In the genomic region with DNA sequence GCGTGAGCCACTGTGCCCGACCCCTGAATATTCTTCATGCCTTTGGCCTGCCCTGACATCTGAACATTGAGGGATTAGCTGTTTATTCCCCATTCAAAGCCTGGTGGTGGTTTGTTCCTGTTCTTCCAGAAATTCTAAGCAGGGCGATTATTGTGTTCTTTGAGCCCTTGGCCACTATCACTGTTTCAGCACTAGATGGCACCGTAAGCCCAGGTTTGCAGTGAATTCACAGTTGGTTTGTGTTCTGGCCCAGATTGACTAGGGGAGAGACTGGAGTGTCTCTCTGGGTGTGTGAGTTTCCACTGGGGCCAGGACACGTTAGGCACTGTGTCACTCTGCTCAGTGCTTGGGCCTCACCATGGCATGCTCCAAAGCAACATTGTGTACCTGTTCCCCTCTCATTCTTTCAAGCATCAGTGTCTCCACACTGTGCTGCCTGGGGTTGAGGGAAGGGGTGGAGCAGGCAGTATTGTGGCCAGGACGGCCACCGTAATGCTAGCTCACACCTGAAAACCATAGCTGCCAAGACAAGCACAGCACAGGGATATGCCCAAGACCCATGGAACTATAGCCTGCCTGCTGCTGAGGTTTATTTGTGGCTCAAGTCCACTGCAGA, we compare ENCODE assay signal across 9 cellular contexts.
A peak's percentile ranks its signal among the peaks of the same experiment; 100 is the strongest.
DNase-seq lines count a peak whose midpoint lies in the region; ATAC-seq, FAIRE-seq and TF ChIP-seq lines count a peak whose summit lies in the region.
"Had no signal": no experiment of that assay in that cellular context is flagged by ENCODE, and none has a peak within 500 bp of the region (broad histone marks: within the 10 kb centered on the region; RNA-seq: fewer than 3 reads in every experiment).

No MANE protein-coding gene starts in this region.

- H3K27ac ChIP-seq in C4-2B (no peak overlapping the region), SU-DHL-6 (ENCODE audit: low read depth, low read length) (no peak overlapping the region)

- no peaks in the 10 kb centered on the region for H3K27me3 ChIP-seq in SU-DHL-6 (ENCODE audit: low read length)

- no peaks in the 10 kb centered on the region for H3K9me3 ChIP-seq in SU-DHL-6 (ENCODE audit: insufficient read depth, low read length)

- TF ChIP-seq CTCF in C4-2B (conservative IDR thresholded peaks at IDR 0.05) = peak; percentile 78
- TF ChIP-seq CTCF in SU-DHL-6 (IDR thresholded peaks at IDR 0.05; ENCODE audit: insufficient read depth, low read length, poor library complexity, severe bottlenecking) = peak; percentile 40
- TF ChIP-seq CTCF in foreskin fibroblast (IDR thresholded peaks at IDR 0.05; ENCODE audit: low read depth, low read length) = peak; percentile 80

- no peak overlapping the region for H2AFZ ChIP-seq in SU-DHL-6 (ENCODE audit: low read depth, low read length, severe bottlenecking)

- H3K79me2 ChIP-seq in SU-DHL-6 (ENCODE audit: insufficient read depth, low read length) = peaks cover 65% of the 10 kb centered on the region

- H3K4me3 ChIP-seq in SU-DHL-6 (ENCODE audit: insufficient read depth, low read length, poor library complexity, severe bottlenecking) = no peak overlapping the region
- no peak overlapping the region for H3K4me3 ChIP-seq in foreskin fibroblast (ENCODE audit: low read depth in 1 of 2, low read length in 2 of 2)

- no peak for TF ChIP-seq POLR2A in H54 (IDR thresholded peaks at IDR 0.05; ENCODE audit: low read depth, low read length)

- no peaks in the 10 kb centered on the region for H4K20me1 ChIP-seq in SU-DHL-6 (ENCODE audit: low read depth, low read length)

- peaks cover 3% of the 10 kb centered on the region; the same call in 1 of the 2 replicates for H3K36me3 ChIP-seq in SU-DHL-6 (ENCODE audit: low read length)

- ATAC-seq in GM19455 (IDR thresholded peaks at IDR 0.05; ENCODE audit: unreplicated experiment) (no peak), GM19324 (IDR thresholded peaks at IDR 0.05; ENCODE audit: low FRiP score, unreplicated experiment) (no peak)

- no peaks in the 10 kb centered on the region; the same call in 1 of the 2 replicates for H3F3A ChIP-seq in SU-DHL-6 (ENCODE audit: insufficient read depth)

- no peak overlapping the region for H3K4me2 ChIP-seq in SU-DHL-6 (ENCODE audit: low read depth, low read length, poor library complexity, severe bottlenecking)

- no peak overlapping the region for H3K9ac ChIP-seq in SU-DHL-6 (ENCODE audit: low read length)

- H3K9me2 ChIP-seq in SU-DHL-6 (replicated peaks; ENCODE audit: insufficient read depth, low read length) = no peaks in the 10 kb centered on the region

- DNase-seq in H54 (ENCODE audit: insufficient read length, low spot score) (peak; percentile 5), foreskin fibroblast (peak; percentile 29 to 70), 8988T (no peak)
- peak; percentile 44 for DNase-seq in stimulated activated CD8-positive, alpha-beta memory T cell treated with anti-CD3 and anti-CD28 coated beads, Interleukin-4, amount 100 ng/mL, for 48 hours

- peak; percentile 48 for FAIRE-seq in H54 (lab: Jason Lieb, UNC)
- FAIRE-seq: islet of Langerhans had no signal
